ENCODE assay signal across 9 cellular contexts in the genomic region with DNA sequence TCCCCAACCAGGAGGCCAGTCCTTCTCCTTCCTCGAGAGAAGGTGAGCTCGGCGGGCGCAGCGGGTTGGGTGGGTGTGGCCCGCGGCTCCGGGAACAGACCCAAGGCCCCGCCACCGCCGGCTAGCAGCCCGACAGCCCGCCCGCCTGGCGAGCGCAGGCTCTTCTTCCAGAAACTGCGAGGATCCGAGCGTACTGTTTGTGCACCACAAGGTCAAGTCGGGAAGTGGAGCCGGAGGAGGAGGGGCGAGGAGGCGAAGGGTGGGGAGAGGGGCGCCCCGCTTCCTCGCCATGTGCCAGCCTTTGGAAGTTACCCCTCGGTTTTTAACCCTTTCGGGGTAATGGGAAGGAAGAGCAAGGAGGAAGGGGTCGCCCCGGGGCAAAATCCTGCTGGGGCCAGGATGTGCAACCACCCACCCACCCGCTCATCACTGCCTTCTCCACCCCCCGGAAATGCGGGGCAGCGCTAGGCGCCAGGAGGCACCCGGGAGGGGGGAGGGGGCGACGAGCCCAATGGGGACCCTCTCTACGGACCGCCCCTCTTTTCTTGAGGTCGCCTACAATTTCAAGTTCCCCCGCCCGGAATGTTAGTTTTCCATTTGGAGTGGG. TPM values are rescaled to one million over a fixed set of nuclear protein-coding genes. Genes with fewer than 3 reads are reported as not detected.
DNase-seq lines count a peak whose midpoint lies in the region; ATAC-seq, FAIRE-seq and TF ChIP-seq lines count a peak whose summit lies in the region.
"Had no signal": no experiment of that assay in that cellular context is flagged by ENCODE, and none has a peak within 500 bp of the region (broad histone marks: within the 10 kb centered on the region; RNA-seq: fewer than 3 reads in every experiment).

No MANE protein-coding gene starts in this region.

- H3K9me3 Mint-ChIP-seq in naive B cell: no peaks in the 10 kb centered on the region
- H3K9me3 Mint-ChIP-seq in stimulated activated memory B cell treated with anti-CD40 and anti-IgM and Interleukin-4, amounts not matched to agents 10 μg/mL and 1 μg/mL and 100 μg/mL, for 72 hours: no peaks in the 10 kb centered on the region

- H3K4me3 Mint-ChIP-seq in naive B cell: peak overlapping the region; percentile 96 to 100 (median 98)
- H3K4me3 Mint-ChIP-seq in stimulated activated memory B cell treated with anti-CD40 and anti-IgM and Interleukin-4, amounts not matched to agents 10 μg/mL and 1 μg/mL and 100 μg/mL, for 72 hours: peak overlapping the region; percentile 90

- no peaks in the 10 kb centered on the region for H3K27me3 Mint-ChIP-seq in naive B cell
- H3K27me3 Mint-ChIP-seq in stimulated activated memory B cell treated with anti-CD40 and anti-IgM and Interleukin-4, amounts not matched to agents 10 μg/mL and 1 μg/mL and 100 μg/mL, for 72 hours: no peaks in the 10 kb centered on the region

- POLR2A ChIA-PET in HEK293T (lab: Yijun Ruan, JAX): interaction anchor here (0.8 to 4.8 kb wide), 8 partner anchors 11 to 152 kb away, joined by 3 to 23 read pairs (median 4); partner anchors contain the start of genes CDKN2AIPNL and UBE2B

- FAIRE-seq in RCC 7860 (lab: Jason Lieb, UNC): no peak
- FAIRE-seq: TTC549 had no signal

- H3K36me3 Mint-ChIP-seq in naive B cell: peaks cover 0 to 8% of the 10 kb centered on the region in 2 donors
- peaks cover 6% of the 10 kb centered on the region for H3K36me3 Mint-ChIP-seq in stimulated activated memory B cell treated with anti-CD40 and anti-IgM and Interleukin-4, amounts not matched to agents 10 μg/mL and 1 μg/mL and 100 μg/mL, for 72 hours

- CTCF ChIA-PET in HEK293T (lab: Yijun Ruan, JAX): interaction anchor here (0.6 to 1.1 kb wide), 2 partner anchors 114 to 152 kb away, joined by 3 read pairs; no protein-coding TSS in a partner anchor

- peaks cover 20 to 41% (median 38%) of the 10 kb centered on the region in 3 donors for H3K4me1 Mint-ChIP-seq in naive B cell
- H3K4me1 Mint-ChIP-seq in stimulated activated memory B cell treated with anti-CD40 and anti-IgM and Interleukin-4, amounts not matched to agents 10 μg/mL and 1 μg/mL and 100 μg/mL, for 72 hours: peaks cover 43% of the 10 kb centered on the region

- H3K27ac Mint-ChIP-seq in naive B cell: peak overlapping the region; percentile 98 to 100 (median 99)
- H3K27ac Mint-ChIP-seq in stimulated activated memory B cell treated with anti-CD40 and anti-IgM and Interleukin-4, amounts not matched to agents 10 μg/mL and 1 μg/mL and 100 μg/mL, for 72 hours: peak overlapping the region; percentile 99

- DNase-seq in CD1c-positive myeloid dendritic cell (ENCODE audit: extremely low spot score) (peak; percentile 65), HEK293T (ENCODE audit: extremely low spot score) (peak; percentile 39), RCC 7860 (ENCODE audit: low spot score) (peak; percentile 68), fibroblast of peridontal ligament (ENCODE audit: extremely low read depth) (peak; percentile 72), naive B cell (peak; percentile 62)
- DNase-seq in activated T-helper 9 cell treated with anti-CD3 and anti-CD28 coated beads, Interleukin-2, amount 50 U/mL, for 16 hours (ENCODE audit: low read depth): peak; percentile 51

- peak; percentile 18 to 19 for ATAC-seq in naive B cell (ENCODE audit: low read depth in 2 of 2)
- ATAC-seq in stimulated activated memory B cell treated with anti-CD40 and anti-IgM and Interleukin-4, amounts not matched to agents 10 μg/mL and 1 μg/mL and 100 μg/mL, for 72 hours: peak; percentile 35
- ATAC-seq in GM19395 (IDR thresholded peaks at IDR 0.05; ENCODE audit: unreplicated experiment): no peak

TF ChIP-seq in HEK293T, 16 proteins besides CTCF, POLR2A, EP300 and RAD21:
- TF ChIP-seq FOXK2 (IDR thresholded peaks at IDR 0.05) (no peak), L3MBTL2 (conservative IDR thresholded peaks at IDR 0.05) (0 out of 2 replicates have a peak, but pooled peaks have one; percentile 16)

RNA-seq across cellular contexts. Expression of gene JADE2, which starts 1.1 kb away (rescaled TPM):
- polyA plus RNA-seq in naive B cell (ENCODE audit: low read depth in 6 of 6): 10 to 100 TPM in 5 of 6 donors, 1 to 10 TPM in 1; 7.1 to 47.1 (median 27.1) TPM
